Comparison of ENCODE assay signal across 25 cellular contexts in genomic region chr6:34292954-34293353, GRCh38. TPM values are rescaled to one million over a fixed set of nuclear protein-coding genes. Genes with fewer than 3 reads are reported as not detected.
A peak's percentile ranks its signal among the peaks of the same experiment; 100 is the strongest.
DNase-seq lines count a peak whose midpoint lies in the region; ATAC-seq and TF ChIP-seq lines count a peak whose summit lies in the region.
"Had no signal": no experiment of that assay in that cellular context is flagged by ENCODE, and none has a peak within 500 bp of the region (broad histone marks: within the 10 kb centered on the region; RNA-seq: fewer than 3 reads in every experiment).

No MANE protein-coding gene starts in this region.

- no peaks in the 10 kb centered on the region for H3K9me3 ChIP-seq in heart left ventricle
- no peaks in the 10 kb centered on the region for H3K9me3 ChIP-seq in right atrium auricular region
- no peaks in the 10 kb centered on the region for H3K9me3 ChIP-seq in skeletal muscle tissue (ENCODE audit: control insufficient read depth in 3 of 3, low read length in 3 of 3)
- H3K9me3 ChIP-seq: A549, BE2C, Caco-2, SJSA1 had no signal

- H3K9ac ChIP-seq in skeletal muscle tissue (ENCODE audit: low read depth in 1 of 3, low read length in 3 of 3) = no peak overlapping the region
- H3K9ac ChIP-seq: KMS-11 had no signal

- peaks cover 19% of the 10 kb centered on the region for H3K4me1 Mint-ChIP-seq in CD14-positive monocyte

- no peaks in the 10 kb centered on the region for H3K27me3 ChIP-seq in heart left ventricle
- H3K27me3 ChIP-seq in right atrium auricular region = no peaks in the 10 kb centered on the region
- no peaks in the 10 kb centered on the region for H3K27me3 ChIP-seq in skeletal muscle tissue (ENCODE audit: control insufficient read depth in 3 of 3, insufficient read depth in 3 of 3, low read length in 3 of 3)
- H3K27me3 ChIP-seq: BE2C, SJSA1 had no signal

- H3K4me3 ChIP-seq in heart left ventricle (no peak overlapping the region), right atrium auricular region (no peak overlapping the region), skeletal muscle tissue (ENCODE audit: low read length in 3 of 3) (no peak overlapping the region)
- H3K4me3 ChIP-seq: A549, SJSA1 had no signal

- TF ChIP-seq CTCF in heart left ventricle (IDR thresholded peaks at IDR 0.05) (no peak), CD14-positive monocyte (IDR thresholded peaks at IDR 0.05) (no peak), right atrium auricular region (IDR thresholded peaks at IDR 0.05) (no peak)

- H3K4me3 Mint-ChIP-seq in CD14-positive monocyte = no peak overlapping the region
- H3K4me3 Mint-ChIP-seq: CD4-positive, alpha-beta memory T cell had no signal

- no peak for DNase-seq in heart left ventricle
- no peak for DNase-seq in left cardiac atrium
- DNase-seq in CD14-positive monocyte (ENCODE audit: low spot score) = no peak
- no peak for DNase-seq in right atrium auricular region (ENCODE audit: low spot score)
- no peak for DNase-seq in activated CD4-positive, alpha-beta T cell treated with anti-CD3 and anti-CD28 coated beads for 4 hours
- no peak for DNase-seq in sciatic nerve (ENCODE audit: low spot score)
- DNase-seq in effector CD4-positive, alpha-beta T cell = no peak
- DNase-seq: BE2C; Caco-2; CD4-positive, alpha-beta memory T cell; DMS 273 treated with DMSO at 0.1 percent for 48 hours; DMS79 treated with DMSO at 0.1 percent for 48 hours; IMR-90; NCI-H1105; NCI-H146; NCI-H2029; NCI-H226; NCI-H524; NCI-H774; NK-92 treated with Interleukin-12 subunit alpha and Interleukin-12 subunit beta, amount 100 ng/mL, for 24 hours had no signal

- ATAC-seq in heart left ventricle (peak in 1 of 4 donors; percentile 53), left cardiac atrium (no peak), sciatic nerve (no peak)
- ATAC-seq: A549, HCT116 had no signal

- H3K36me3 ChIP-seq in heart left ventricle (peaks cover 0 to 56% (median 39%) of the 10 kb centered on the region in 9 donors), right atrium auricular region (peaks cover 31% of the 10 kb centered on the region), skeletal muscle tissue (ENCODE audit: control insufficient read depth in 3 of 3, insufficient read depth in 3 of 3, low read length in 3 of 3) (peaks cover 15 to 23% (median 23%) of the 10 kb centered on the region in 3 donors)

- intact Hi-C loops in heart left ventricle (cut with DNase I) (no loop called here), left cardiac atrium (cut with DNase I) (no loop called here), CD14-positive monocyte (cut with micrococcal nuclease) (no loop called here), sciatic nerve (cut with DNase I) (no loop called here)

- H3K36me3 Mint-ChIP-seq in CD14-positive monocyte = peaks cover 43 to 74% of the 10 kb centered on the region in 2 donors

- no peak for TF ChIP-seq POLR2A in heart left ventricle (IDR thresholded peaks at IDR 0.05)

- peaks cover 0 to 1% (median 0%) of the 10 kb centered on the region in 7 donors for H3K9me3 Mint-ChIP-seq in CD14-positive monocyte
- H3K9me3 Mint-ChIP-seq: CD4-positive, alpha-beta memory T cell had no signal

- WGBS in heart left ventricle, 4 donors = 92 to 98% (median 94%) methylated on average over 3 of the region's 3 CpGs

- peaks cover 0 to 49% (median 22%) of the 10 kb centered on the region in 12 donors for H3K4me1 ChIP-seq in heart left ventricle
- H3K4me1 ChIP-seq in right atrium auricular region = peaks cover 0 to 25% of the 10 kb centered on the region in 2 donors
- H3K4me1 ChIP-seq in skeletal muscle tissue (ENCODE audit: control insufficient read depth in 3 of 3, insufficient read depth in 3 of 3, low read length in 3 of 3) = peaks cover 23 to 38% (median 32%) of the 10 kb centered on the region in 3 donors
- H3K4me1 ChIP-seq: A549, BE2C, Caco-2 had no signal

- peaks cover 0 to 4% (median 0%) of the 10 kb centered on the region in 3 donors for H3K27me3 Mint-ChIP-seq in CD14-positive monocyte (ENCODE audit: low read depth in 3 of 3)
- H3K27me3 Mint-ChIP-seq: CD4-positive, alpha-beta memory T cell had no signal

- H3K27ac ChIP-seq in heart left ventricle (peak overlapping the region in 9 of 12 donors; percentile 4 to 61 (median 11)), right atrium auricular region (peak overlapping the region; percentile 20 to 27), skeletal muscle tissue (ENCODE audit: low read depth, low read length) (peak overlapping the region; percentile 10)
- H3K27ac ChIP-seq: A549, KMS-11, SJSA1 had no signal

- peak overlapping the region in 5 of 7 donors; percentile 21 to 90 (median 38) for H3K27ac Mint-ChIP-seq in CD14-positive monocyte

RNA-seq across cellular contexts. Expression of gene SMIM29, which starts 44.1 kb away (rescaled TPM):
- total RNA-seq in heart left ventricle (10 to 100 TPM; 18.4 to 37.4 (median 22.6) TPM), left cardiac atrium (10 to 100 TPM; 18.4 to 22.7 TPM), right atrium auricular region (10 to 100 TPM; 21.7 to 29.4 TPM), skeletal muscle tissue (5.2 TPM), sciatic nerve (31.6 TPM)
- polyA plus RNA-seq in heart left ventricle (10 to 100 TPM; 36.5 to 50.4 TPM), CD14-positive monocyte (10 to 100 TPM; 57.2 to 66.7 TPM)

RNA-seq across cellular contexts. Expression of gene HMGA1, which starts 56.3 kb away (rescaled TPM):
- total RNA-seq in heart left ventricle = 10 to 100 TPM; 36.4 to 71.5 (median 44.8) TPM
- 10 to 100 TPM; 23.0 to 76.1 TPM for polyA plus RNA-seq in heart left ventricle
- total RNA-seq in left cardiac atrium = 10 to 100 TPM; 32.5 to 36.2 TPM
- polyA plus RNA-seq in CD14-positive monocyte = 10 to 100 TPM; 11.4 to 17.6 TPM
- total RNA-seq in right atrium auricular region = 10 to 100 TPM; 29.6 to 37.8 TPM
- 20.4 TPM for total RNA-seq in skeletal muscle tissue
- total RNA-seq in sciatic nerve = 29.0 TPM
